In genomic region chr11:83523676-83524075, GRCh38 we compare ENCODE assay signal across 19 cellular contexts.
"Had no signal": no experiment of that assay in that cellular context is flagged by ENCODE, and none has a peak within 500 bp of the region (broad histone marks: within the 10 kb centered on the region; RNA-seq: fewer than 3 reads in every experiment).

No MANE protein-coding gene starts in this region.

- ATAC-seq: esophagus mucosa; naive thymus-derived CD8-positive, alpha-beta T cell; sciatic nerve; stimulated activated naive CD8-positive, alpha-beta T cell treated with anti-CD3 and anti-CD28 coated beads, Interleukin-15, amount 100 ng/mL, for 72 hours had no signal

- H3K4me3 ChIP-seq: cardiac muscle cell, pancreas, smooth muscle cell, suprapubic skin, transverse colon, uterus had no signal

- H3K36me3 Mint-ChIP-seq: activated naive CD8-positive, alpha-beta T cell had no signal

- H3K4me3 Mint-ChIP-seq: activated naive CD8-positive, alpha-beta T cell; dendritic cell treated with granulocyte-macrophage colony-stimulating factor and Interleukin-4, amounts not matched to agents 40 ng/mL and 50 ng/mL, for 4 days; naive thymus-derived CD8-positive, alpha-beta T cell; stimulated activated naive CD8-positive, alpha-beta T cell treated with anti-CD3 and anti-CD28 coated beads, Interleukin-15, amount 100 ng/mL, for 72 hours had no signal

- H3K27me3 Mint-ChIP-seq: dendritic cell treated with granulocyte-macrophage colony-stimulating factor and Interleukin-4, amounts not matched to agents 40 ng/mL and 50 ng/mL, for 4 days; stimulated activated naive CD8-positive, alpha-beta T cell treated with anti-CD3 and anti-CD28 coated beads, Interleukin-15, amount 100 ng/mL, for 72 hours had no signal

- H3K9me3 Mint-ChIP-seq: stimulated activated naive CD8-positive, alpha-beta T cell treated with anti-CD3 and anti-CD28 coated beads, Interleukin-15, amount 100 ng/mL, for 72 hours had no signal

- H3K27me3 ChIP-seq: cardiac muscle cell, pancreas, suprapubic skin, transverse colon, uterus had no signal

- DNase-seq: activated CD4-positive, alpha-beta T cell treated with anti-CD3 and anti-CD28 coated beads for 1 hour; activated CD8-positive, alpha-beta memory T cell treated with anti-CD3 and anti-CD28 coated beads for 24 hours; amniotic stem cell; effector CD8-positive, alpha-beta T cell; mesenchymal stem cell; naive thymus-derived CD8-positive, alpha-beta T cell; stimulated activated CD4-positive, alpha-beta T cell treated with anti-CD3 and anti-CD28 coated beads, Interleukin-4, amount 100 ng/mL, for 1 hour; stimulated activated naive CD8-positive, alpha-beta T cell treated with anti-CD3 and anti-CD28 coated beads, Interleukin-15, amount 100 ng/mL, for 72 hours; transverse colon; uterus had no signal

- H3K9me3 ChIP-seq: pancreas, suprapubic skin, transverse colon, uterus had no signal

- H3K27ac ChIP-seq: cardiac muscle cell, pancreas, suprapubic skin, transverse colon, uterus, VCaP had no signal

- H3K36me3 ChIP-seq: cardiac muscle cell, pancreas, suprapubic skin, transverse colon, uterus had no signal

- H3K4me1 ChIP-seq: transverse colon, uterus had no signal

- H3K4me2 ChIP-seq: smooth muscle cell had no signal

- H3K4me1 Mint-ChIP-seq: stimulated activated naive CD8-positive, alpha-beta T cell treated with anti-CD3 and anti-CD28 coated beads, Interleukin-15, amount 100 ng/mL, for 72 hours had no signal
